30 cellular contexts compared by ENCODE assay signal in the genomic region with DNA sequence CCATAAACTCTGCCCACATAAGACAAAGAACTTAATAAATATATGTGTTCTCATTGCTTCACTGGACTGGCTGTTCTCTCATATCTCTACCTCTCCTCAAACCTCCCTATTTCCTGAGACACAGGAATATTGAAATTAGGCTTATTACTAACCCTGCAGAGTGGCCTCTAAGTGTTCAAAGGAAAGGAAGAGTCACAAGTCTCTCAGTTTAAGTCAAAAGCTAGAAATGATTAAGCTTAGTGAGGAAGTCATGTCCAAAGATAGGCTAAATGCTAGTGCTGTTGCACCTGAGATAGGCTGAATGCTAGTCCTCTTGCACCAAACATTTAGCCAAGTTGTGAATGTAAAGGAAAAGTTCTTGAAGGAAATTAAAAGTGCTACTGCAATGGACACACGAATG. TPM values are rescaled to one million over a fixed set of nuclear protein-coding genes. Genes with fewer than 3 reads are reported as not detected.
DNase-seq lines count a peak whose midpoint lies in the region; ATAC-seq, FAIRE-seq and TF ChIP-seq lines count a peak whose summit lies in the region.
"Had no signal": no experiment of that assay in that cellular context is flagged by ENCODE, and none has a peak within 500 bp of the region (broad histone marks: within the 10 kb centered on the region; RNA-seq: fewer than 3 reads in every experiment).

No MANE protein-coding gene starts in this region.

- no peak overlapping the region for H3K27ac ChIP-seq in OCI-LY3 (ENCODE audit: low read length)
- H3K27ac ChIP-seq: cardiac muscle cell, coronary artery, GM23248, HL-60, KMS-11, ovary, SK-N-MC, tibial nerve had no signal

- no peak for DNase-seq in activated T-cell treated with anti-CD3 and anti-CD28 coated beads, Interleukin-2, amount 50 U/mL, for 72 hours
- DNase-seq in activated T-cell treated with anti-CD3 and anti-CD28 coated beads for 4 hours (no peak), urothelium cell line (ENCODE audit: low spot score) (no peak), C1 segment of cervical spinal cord (lab: John Stamatoyannopoulos, UW) (no peak), left lobe of liver (ENCODE audit: low spot score) (no peak), NCI-H146 (lab: John Stamatoyannopoulos, UW) (no peak)
- DNase-seq: activated CD8-positive, alpha-beta memory T cell treated with anti-CD3 and anti-CD28 coated beads for 24 hours; activated naive CD4-positive, alpha-beta T cell treated with anti-CD3 and anti-CD28 coated beads, Interleukin-2, amount 50 U/mL, for 16 hours; aorta; BE2C; effector memory CD8-positive, alpha-beta T cell; erythroblast; GM23248; mammary epithelial cell; NCI-H1417; NCI-H2107; NCI-H446 treated with DMSO at 0.1 percent for 48 hours; NCI-H82; ovary; small intestine had no signal

- FAIRE-seq in urothelium cell line (lab: Jason Lieb, UNC) = peak; percentile 86
- FAIRE-seq: small intestine had no signal

- TF ChIP-seq CTCF in OCI-LY3 (IDR thresholded peaks at IDR 0.05; ENCODE audit: low read depth, low read length) = no peak

- no peaks in the 10 kb centered on the region for H3K79me2 ChIP-seq in OCI-LY3 (ENCODE audit: low read length)

- H3K4me2 ChIP-seq in OCI-LY3 (ENCODE audit: low read length) = peak overlapping the region; percentile 15; the same call in 1 of the 2 replicates
- H3K4me2 ChIP-seq: KMS-11 had no signal

- H3K9me3 Mint-ChIP-seq in activated T-cell treated with anti-CD3 and anti-CD28 coated beads, Interleukin-2, amount 50 U/mL, for 72 hours = no peaks in the 10 kb centered on the region

- no peak overlapping the region for H3K4me3 ChIP-seq in OCI-LY3 (ENCODE audit: low read length)
- H3K4me3 ChIP-seq: cardiac muscle cell, coronary artery, GM23248, ovary, SK-N-MC, tibial nerve had no signal

- peak; percentile 85 to 92 for ATAC-seq in activated T-cell treated with anti-CD3 and anti-CD28 coated beads, Interleukin-2, amount 50 U/mL, for 72 hours (replicated peaks in 1 of 2)
- peak; percentile 47 for ATAC-seq in HG02678 (IDR thresholded peaks at IDR 0.05; ENCODE audit: unreplicated experiment)
- no peak for ATAC-seq in left lobe of liver
- ATAC-seq: activated CD4-positive, CD25-positive, alpha-beta regulatory T cell treated with anti-CD3 and anti-CD28 coated beads, Interleukin-2, amount 50 U/mL, for 24 hours; effector memory CD8-positive, alpha-beta T cell had no signal

- H4K20me1 ChIP-seq in OCI-LY3 (ENCODE audit: insufficient read depth, low read length) = no peaks in the 10 kb centered on the region

- H3K27me3 Mint-ChIP-seq in activated T-cell treated with anti-CD3 and anti-CD28 coated beads, Interleukin-2, amount 50 U/mL, for 72 hours (ENCODE audit: low read depth) = peaks cover 17% of the 10 kb centered on the region
- H3K27me3 Mint-ChIP-seq: effector memory CD8-positive, alpha-beta T cell had no signal

- peaks cover 46% of the 10 kb centered on the region for H3K4me1 Mint-ChIP-seq in activated T-cell treated with anti-CD3 and anti-CD28 coated beads, Interleukin-2, amount 50 U/mL, for 72 hours (ENCODE audit: low read depth)

- no peak overlapping the region for H3K9ac ChIP-seq in OCI-LY3 (ENCODE audit: low read length)
- H3K9ac ChIP-seq: GM23248, KMS-11 had no signal

- peaks cover 2 to 17% of the 10 kb centered on the region in 2 donors for H3K36me3 Mint-ChIP-seq in activated T-cell treated with anti-CD3 and anti-CD28 coated beads, Interleukin-2, amount 50 U/mL, for 72 hours (ENCODE audit: insufficient read depth in 2 of 2)

- H2AFZ ChIP-seq in OCI-LY3 (ENCODE audit: low read depth, low read length) = no peak overlapping the region
- H2AFZ ChIP-seq: GM23248 had no signal

- H3K36me3 ChIP-seq in OCI-LY3 (replicated peaks; ENCODE audit: low read depth, low read length) = peaks cover 3% of the 10 kb centered on the region
- H3K36me3 ChIP-seq: BE2C, cardiac muscle cell, ovary, tibial nerve had no signal

- H3K27me3 ChIP-seq in OCI-LY3 (ENCODE audit: low read depth, low read length) = no peaks in the 10 kb centered on the region
- H3K27me3 ChIP-seq: BE2C, cardiac muscle cell, ovary, tibial nerve had no signal

- H3K9me3 ChIP-seq in OCI-LY3 (ENCODE audit: insufficient read depth, low read length) = peaks cover 14% of the 10 kb centered on the region; the same call in 1 of the 2 replicates
- H3K9me3 ChIP-seq: BE2C, ovary had no signal

- H3K4me1 ChIP-seq in OCI-LY3 (ENCODE audit: low read length) = peaks cover 12% of the 10 kb centered on the region
- H3K4me1 ChIP-seq: BE2C, tibial nerve had no signal

- no peak overlapping the region for H3K27ac Mint-ChIP-seq in activated T-cell treated with anti-CD3 and anti-CD28 coated beads, Interleukin-2, amount 50 U/mL, for 72 hours
- H3K27ac Mint-ChIP-seq: activated T-helper 1 cell treated with anti-CD3 and anti-CD28 coated beads, Interleukin-12 subunit alpha, Interleukin-12 subunit beta, Interleukin-2, Interleukin-4 antibody, amounts not matched to agents 30 ng/mL and 10 ng/mL and 1 ng/mL, durations not matched to agents 14 hours and 24 hours and 36 hours; effector memory CD8-positive, alpha-beta T cell had no signal

- H3K4me3 Mint-ChIP-seq in activated T-cell treated with anti-CD3 and anti-CD28 coated beads, Interleukin-2, amount 50 U/mL, for 72 hours = peak overlapping the region; percentile 22 to 43
- H3K4me3 Mint-ChIP-seq: activated T-helper 1 cell treated with anti-CD3 and anti-CD28 coated beads, Interleukin-12 subunit alpha, Interleukin-12 subunit beta, Interleukin-2, Interleukin-4 antibody, amounts not matched to agents 30 ng/mL and 10 ng/mL and 1 ng/mL, durations not matched to agents 14 hours and 24 hours and 36 hours; effector memory CD8-positive, alpha-beta T cell had no signal

RNA-seq across cellular contexts. Expression of a gene that starts 41.1 kb away (rescaled TPM):
- 1 to 10 TPM; 4.0 to 4.4 TPM for total RNA-seq in activated T-cell treated with anti-CD3 and anti-CD28 coated beads, Interleukin-2, amount 50 U/mL, for 72 hours
- 15.6 TPM for total RNA-seq in left lobe of liver
